Comparison of ENCODE assay signal across 8 cellular contexts in genomic region chr7:98165827-98166667, GRCh38. TPM values are rescaled to one million over a fixed set of nuclear protein-coding genes. Genes with fewer than 3 reads are reported as not detected.
A peak's percentile ranks its signal among the peaks of the same experiment; 100 is the strongest.
DNase-seq lines count a peak whose midpoint lies in the region; TF ChIP-seq lines count a peak whose summit lies in the region.

No MANE protein-coding gene starts in this region.

- H2AK5ac ChIP-seq in mesenchymal stem cell (ENCODE audit: low read length, severe bottlenecking): no peak overlapping the region

- no peak overlapping the region for H2BK12ac ChIP-seq in mesenchymal stem cell (ENCODE audit: low read length in 2 of 2)

- no peak overlapping the region for H3K18ac ChIP-seq in mesenchymal stem cell (ENCODE audit: low read depth in 1 of 2, low read length in 2 of 2)

- no peak overlapping the region for H3K4me2 ChIP-seq in mesenchymal stem cell (ENCODE audit: low read length, poor library complexity, severe bottlenecking)

- H2BK120ac ChIP-seq in mesenchymal stem cell (ENCODE audit: low read depth, low read length): no peak overlapping the region

- intact Hi-C loops in colonic mucosa (cut with DNase I) (loop anchor here (5.0 kb wide), 1 partner anchor 59 kb away; the partner anchor contains the start of gene LMTK2), tibial artery (cut with DNase I; ENCODE audit: low total_unique reads) (loop anchor here (5.0 kb wide), 1 partner anchor 144 kb away; no protein-coding TSS in a partner anchor)

- no peak overlapping the region for H3K4ac ChIP-seq in mesenchymal stem cell (ENCODE audit: low read depth in 1 of 2, low read length in 2 of 2)

- no peak overlapping the region for H2BK15ac ChIP-seq in mesenchymal stem cell (ENCODE audit: low read depth, poor library complexity, severe bottlenecking)

- H3K4me1 ChIP-seq in colonic mucosa (peaks cover 6% of the 10 kb centered on the region), mesenchymal stem cell (ENCODE audit: control insufficient read depth, insufficient read depth, low read depth, low read length) (peaks cover 6% of the 10 kb centered on the region), tibial artery (no peaks in the 10 kb centered on the region)

- no peak overlapping the region for H2BK5ac ChIP-seq in mesenchymal stem cell (ENCODE audit: low read depth, low read length, poor library complexity, severe bottlenecking)

- WGBS in mesenchymal stem cell: 85% methylated on average over 16 of the region's 18 CpGs

- no peak overlapping the region for H4K91ac ChIP-seq in mesenchymal stem cell (ENCODE audit: low read length)

- peaks cover 35% of the 10 kb centered on the region for H3K79me1 ChIP-seq in mesenchymal stem cell (replicated peaks; ENCODE audit: low read length, poor library complexity, severe bottlenecking)

- peak; percentile 9 for DNase-seq in SIG-M5 treated with dmso at 0.1 percent for 504 hours (lab: John Stamatoyannopoulos, UW; ENCODE audit: unreplicated experiment)
- no peak for DNase-seq in SIG-M5 (lab: John Stamatoyannopoulos, UW)
- DNase-seq in Kasumi-1 (lab: John Stamatoyannopoulos, UW): peak; percentile 1 to 13
- DNase-seq in colonic mucosa: peak; percentile 78
- DNase-seq in mesenchymal stem cell: peak; percentile 24
- DNase-seq in stimulated activated naive CD4-positive, alpha-beta T cell treated with Interleukin-2 at 50 U/mL for 16 hours (lab: John Stamatoyannopoulos, UW): peak; percentile 9
- DNase-seq in tibial artery: no peak

- H4K8ac ChIP-seq in mesenchymal stem cell (ENCODE audit: low read length): no peak overlapping the region

- H3K27ac ChIP-seq in VCaP: peak overlapping the region; percentile 90
- H3K27ac ChIP-seq in colonic mucosa: no peak overlapping the region
- H3K27ac ChIP-seq in mesenchymal stem cell (ENCODE audit: low read length, poor library complexity, severe bottlenecking): no peak overlapping the region
- H3K27ac ChIP-seq in tibial artery: no peak overlapping the region

- TF ChIP-seq CTCF in VCaP (conservative IDR thresholded peaks at IDR 0.05): peak; percentile 98
- peak; percentile 65 for TF ChIP-seq CTCF in colonic mucosa (IDR thresholded peaks at IDR 0.05)
- TF ChIP-seq CTCF in tibial artery (IDR thresholded peaks at IDR 0.05): peak in 1 of 2 experiments; percentile 34

- H3K23ac ChIP-seq in mesenchymal stem cell (ENCODE audit: low read length in 2 of 2): no peak overlapping the region

- H3K36me3 ChIP-seq in colonic mucosa (no peaks in the 10 kb centered on the region), mesenchymal stem cell (ENCODE audit: control insufficient read depth in 1 of 2, insufficient read depth in 2 of 2, low read depth in 1 of 2, low read length in 2 of 2) (peaks cover 0 to 6% of the 10 kb centered on the region in 2 experiments), tibial artery (peaks cover 0 to 2% (median 0%) of the 10 kb centered on the region in 3 donors)

- no peak overlapping the region for H3K14ac ChIP-seq in mesenchymal stem cell (ENCODE audit: low read length in 2 of 2)

- no peak overlapping the region for H2AFZ ChIP-seq in mesenchymal stem cell (ENCODE audit: low read depth, low read length)

- H3K4me3 ChIP-seq in colonic mucosa (no peak overlapping the region), mesenchymal stem cell (ENCODE audit: insufficient read depth in 1 of 2, low read depth in 1 of 2, low read length in 2 of 2) (peak overlapping the region in 1 of 2 experiments; percentile 7), tibial artery (no peak overlapping the region)

- no peaks in the 10 kb centered on the region for H3K27me3 ChIP-seq in colonic mucosa
- no peaks in the 10 kb centered on the region for H3K27me3 ChIP-seq in mesenchymal stem cell (ENCODE audit: control insufficient read depth in 1 of 2, insufficient read depth in 1 of 2, low read length in 2 of 2)
- H3K27me3 ChIP-seq in tibial artery: no peaks in the 10 kb centered on the region

- H3K9ac ChIP-seq in colonic mucosa (ENCODE audit: low read depth in 2 of 2, low read length in 2 of 2) (no peak overlapping the region), mesenchymal stem cell (ENCODE audit: low read length) (no peak overlapping the region)

- H3K9me3 ChIP-seq in colonic mucosa: no peaks in the 10 kb centered on the region
- no peaks in the 10 kb centered on the region for H3K9me3 ChIP-seq in mesenchymal stem cell (ENCODE audit: control insufficient read depth, low read length)
- H3K9me3 ChIP-seq in tibial artery: no peaks in the 10 kb centered on the region

RNA-seq across cellular contexts. Expression of gene BHLHA15, which starts 45.2 kb away (rescaled TPM):
- 1 to 10 TPM in 1 of 2 donors, under 1 TPM in 1; 0.67 to 2.4 TPM for total RNA-seq in colonic mucosa
- 0.12 TPM for polyA plus RNA-seq in mesenchymal stem cell (2013, experiment 1 of 2)
- 0.08 TPM for polyA plus RNA-seq in mesenchymal stem cell (2013, experiment 2 of 2)

RNA-seq across cellular contexts. Expression of gene LMTK2, which starts 59.4 kb away (rescaled TPM):
- total RNA-seq in colonic mucosa: 10 to 100 TPM; 37.2 to 61.2 TPM
- polyA plus RNA-seq in mesenchymal stem cell (2013, experiment 1 of 2): 4.3 TPM
- polyA plus RNA-seq in mesenchymal stem cell (2013, experiment 2 of 2): 4.1 TPM

Comparison
In these comparisons a context has a peak if more than half of its experiments do, and no peak if none do; other contexts are left out.
1. DNase-seq: peak in SIG-M5 treated with dmso at 0.1 percent for 504 hours (single experiment), Kasumi-1 (2 of 2), colonic mucosa (single experiment), mesenchymal stem cell (single experiment) and stimulated activated naive CD4-positive, alpha-beta T cell treated with Interleukin-2 at 50 U/mL for 16 hours (single experiment); none in SIG-M5 (single experiment) and tibial artery (0 of 2).